17 cellular contexts compared by ENCODE assay signal in the genomic region with DNA sequence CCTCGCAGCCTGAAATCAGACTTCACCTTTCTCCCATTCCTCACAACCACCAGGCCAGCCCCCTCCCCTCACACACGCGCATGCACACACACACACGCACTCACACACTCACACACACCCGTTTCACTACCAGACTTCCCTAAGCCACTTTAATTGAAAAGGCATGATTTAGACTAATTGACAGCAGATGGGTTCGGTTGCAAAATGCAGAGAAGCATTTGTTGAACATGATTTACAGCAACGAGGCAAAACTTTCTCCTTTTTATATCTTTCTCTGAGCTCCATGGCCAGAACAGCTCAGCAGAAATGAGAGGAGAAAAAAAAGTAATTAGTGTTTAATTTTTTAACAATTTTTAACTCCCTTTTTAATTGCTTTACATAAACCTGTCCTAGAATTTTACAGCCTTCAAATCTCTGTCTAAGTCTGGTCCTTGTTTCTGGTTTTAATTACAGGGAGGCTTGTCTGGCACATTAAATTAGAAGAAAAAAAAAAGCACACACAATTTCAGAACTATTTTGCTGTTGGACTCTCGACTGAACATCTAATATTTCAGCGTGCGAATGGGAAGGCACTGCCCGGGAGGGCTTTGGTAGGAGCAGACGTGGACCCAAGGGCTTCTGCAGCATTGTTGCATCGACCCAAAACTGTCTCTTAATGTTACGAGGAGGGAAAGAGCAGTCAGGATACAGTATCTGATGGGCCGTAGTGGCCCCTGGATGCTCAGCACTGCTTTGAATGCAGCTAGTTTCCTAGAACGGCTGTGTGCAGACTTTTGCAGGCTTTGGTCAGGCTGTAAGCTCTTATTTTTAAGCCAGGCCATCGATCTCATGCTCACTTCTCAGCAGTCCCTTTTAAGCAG.
DNase-seq lines count a peak whose midpoint lies in the region; ATAC-seq and TF ChIP-seq lines count a peak whose summit lies in the region.
"Had no signal": no experiment of that assay in that cellular context is flagged by ENCODE, and none has a peak within 500 bp of the region (broad histone marks: within the 10 kb centered on the region; RNA-seq: fewer than 3 reads in every experiment).

No MANE protein-coding gene starts in this region.

- 55% methylated on average over 17 of the region's 17 CpGs for WGBS in hepatocyte (ENCODE audit: low lambda C conversion rate, missing lambda C conversion rate)

- H3K9me2 ChIP-seq in hepatocyte (replicated peaks; ENCODE audit: insufficient read depth) = no peaks in the 10 kb centered on the region

- H3K9me3 ChIP-seq in hepatocyte (ENCODE audit: low read depth) = no peaks in the 10 kb centered on the region
- H3K9me3 ChIP-seq: breast epithelium, psoas muscle, uterus had no signal

- no peak overlapping the region for H2AFZ ChIP-seq in hepatocyte

- no peaks in the 10 kb centered on the region for H3K36me3 ChIP-seq in hepatocyte (replicated peaks; ENCODE audit: insufficient read depth, low read depth)
- H3K36me3 ChIP-seq: breast epithelium, uterus had no signal

- no peak overlapping the region for H3K4me3 ChIP-seq in AG09309 (ENCODE audit: control insufficient read depth, low read depth, low read length)
- no peak overlapping the region for H3K4me3 ChIP-seq in hepatocyte
- H3K4me3 ChIP-seq: breast epithelium, psoas muscle, uterus had no signal

- peak overlapping the region; percentile 2 for H3K27ac ChIP-seq in hepatocyte
- H3K27ac ChIP-seq: breast epithelium, KMS-11, psoas muscle, uterus had no signal

- no peaks in the 10 kb centered on the region for H3K27me3 ChIP-seq in hepatocyte
- H3K27me3 ChIP-seq: breast epithelium, uterus had no signal

- no peak for TF ChIP-seq CTCF in AG09309 (IDR thresholded peaks at IDR 0.05; ENCODE audit: control insufficient read depth, insufficient read depth, low read depth, low read length, missing control alignments)
- TF ChIP-seq CTCF in hepatocyte (IDR thresholded peaks at IDR 0.05; ENCODE audit: poor library complexity) = no peak

- no peaks in the 10 kb centered on the region for H3K79me2 ChIP-seq in hepatocyte

- peak; percentile 72 for DNase-seq in AG09309 (ENCODE audit: low read depth)
- DNase-seq in HCEC 1CT = peak; percentile 26
- DNase-seq in SK-N-DZ (ENCODE audit: low spot score) = peak; percentile 95
- DNase-seq in hepatocyte (ENCODE audit: low spot score) = no peak
- DNase-seq in NK-92 treated with Interleukin-12 subunit alpha and Interleukin-12 subunit beta, amount 100 ng/mL, for 24 hours (lab: John Stamatoyannopoulos, UW) = no peak
- DNase-seq in NCI-H1092 (lab: John Stamatoyannopoulos, UW) = no peak
- DNase-seq in amygdala (lab: John Stamatoyannopoulos, UW) = no peak
- DNase-seq: AML-193; NCI-H187 treated with DMSO at 0.1 percent for 48 hours; psoas muscle; stimulated activated CD4-positive, alpha-beta T cell treated with anti-CD3 and anti-CD28 coated beads, Interleukin-12 subunit alpha, Interleukin-12 subunit beta, amount 100 ng/mL, for 4 hours; stimulated activated naive CD8-positive, alpha-beta T cell treated with anti-CD3 and anti-CD28 coated beads, Interleukin-15, Interleukin-2, amounts not matched to agents 100 U/mL and 50 U/mL, for 24 hours; uterus had no signal

- no peak for ATAC-seq in GM21367 (IDR thresholded peaks at IDR 0.05; ENCODE audit: unreplicated experiment)
- ATAC-seq: psoas muscle; Right ventricle myocardium inferior; stimulated activated naive CD8-positive, alpha-beta T cell treated with anti-CD3 and anti-CD28 coated beads, Interleukin-15, Interleukin-2, amounts not matched to agents 100 U/mL and 50 U/mL, for 24 hours had no signal

- H3K4me1 ChIP-seq in hepatocyte (ENCODE audit: insufficient read depth) = peaks cover 16% of the 10 kb centered on the region
- H3K4me1 ChIP-seq: breast epithelium, uterus had no signal

- peak overlapping the region; percentile 36 for H3K4me2 ChIP-seq in hepatocyte
- H3K4me2 ChIP-seq: KMS-11 had no signal

- H4K20me1 ChIP-seq in hepatocyte (ENCODE audit: insufficient read depth, poor library complexity, severe bottlenecking) = no peaks in the 10 kb centered on the region

Comparison
In these comparisons a context has a peak if more than half of its experiments do, and no peak if none do; other contexts are left out.
1. DNase-seq: peak in AG09309 (single experiment), HCEC 1CT (single experiment) and SK-N-DZ (single experiment); none in hepatocyte (single experiment), NK-92 treated with Interleukin-12 subunit alpha and Interleukin-12 subunit beta, amount 100 ng/mL, for 24 hours (single experiment), NCI-H1092 (single experiment) and amygdala (0 of 56).